In genomic region chr11:120326845-120327281, GRCh38 we compare ENCODE assay signal across 14 cellular contexts. TPM values are rescaled to one million over a fixed set of nuclear protein-coding genes. Genes with fewer than 3 reads are reported as not detected.
A peak's percentile ranks its signal among the peaks of the same experiment; 100 is the strongest.
DNase-seq lines count a peak whose midpoint lies in the region; ATAC-seq, FAIRE-seq and TF ChIP-seq lines count a peak whose summit lies in the region.
"Had no signal": no experiment of that assay in that cellular context is flagged by ENCODE, and none has a peak within 500 bp of the region (broad histone marks: within the 10 kb centered on the region; RNA-seq: fewer than 3 reads in every experiment).

No MANE protein-coding gene starts in this region.

- no peaks in the 10 kb centered on the region for H3K36me3 Mint-ChIP-seq in activated T-helper 17 cell treated with anti-CD3 and anti-CD28 coated beads, Interleukin-2, amount 50 U/mL, for 72 hours (ENCODE audit: low read depth)
- peaks cover 0 to 2% of the 10 kb centered on the region in 2 donors for H3K36me3 Mint-ChIP-seq in CD14-positive monocyte
- H3K36me3 Mint-ChIP-seq: CD4-positive, CD25-positive, alpha-beta regulatory T cell had no signal

- peaks cover 13% of the 10 kb centered on the region for H3K27me3 Mint-ChIP-seq in activated T-helper 17 cell treated with anti-CD3 and anti-CD28 coated beads, Interleukin-2, amount 50 U/mL, for 72 hours
- peaks cover 86 to 94% (median 92%) of the 10 kb centered on the region in 3 donors for H3K27me3 Mint-ChIP-seq in CD14-positive monocyte (ENCODE audit: low read depth in 3 of 3)

- BruUV-seq in HepG2 (replicated peaks; lab: Mats Ljungman, UMichigan): no TSS peak

- peaks cover 0 to 2% of the 10 kb centered on the region in 2 experiments; a peak in 2 of 5 replicates for H3K36me3 ChIP-seq in HepG2 (replicated peaks in 1 of 2; ENCODE audit: control insufficient read depth in 1 of 2, insufficient read depth in 2 of 2, low read length in 2 of 2)
- H3K36me3 ChIP-seq in right lobe of liver: no peaks in the 10 kb centered on the region

- no peak overlapping the region for H3K27ac Mint-ChIP-seq in activated T-helper 17 cell treated with anti-CD3 and anti-CD28 coated beads, Interleukin-2, amount 50 U/mL, for 72 hours
- H3K27ac Mint-ChIP-seq in CD14-positive monocyte: no peak overlapping the region
- H3K27ac Mint-ChIP-seq: CD4-positive, CD25-positive, alpha-beta regulatory T cell; H9 had no signal

- peaks cover 20% of the 10 kb centered on the region for H3K4me1 Mint-ChIP-seq in activated T-helper 17 cell treated with anti-CD3 and anti-CD28 coated beads, Interleukin-2, amount 50 U/mL, for 72 hours
- H3K4me1 Mint-ChIP-seq in CD14-positive monocyte: peaks cover 12% of the 10 kb centered on the region

- TF ChIP-seq RAD21 in HepG2 (CRISPR knock-in tag; IDR thresholded peaks at IDR 0.05): no peak

- H3K9me3 Mint-ChIP-seq in activated T-helper 17 cell treated with anti-CD3 and anti-CD28 coated beads, Interleukin-2, amount 50 U/mL, for 72 hours: no peaks in the 10 kb centered on the region
- peaks cover 0 to 8% (median 5%) of the 10 kb centered on the region in 7 donors for H3K9me3 Mint-ChIP-seq in CD14-positive monocyte
- H3K9me3 Mint-ChIP-seq: CD4-positive, CD25-positive, alpha-beta regulatory T cell; H9 had no signal

- no peak for TF ChIP-seq POLR2A in HepG2 (IDR thresholded peaks at IDR 0.05; ENCODE audit: insufficient read depth in 1 of 2, low read depth in 2 of 2, low read length in 2 of 2)
- TF ChIP-seq POLR2A in right lobe of liver (IDR thresholded peaks at IDR 0.05): no peak

- no peak for ATAC-seq in HepG2
- no peak for ATAC-seq in right lobe of liver
- ATAC-seq in activated T-helper 17 cell treated with anti-CD3 and anti-CD28 coated beads, Interleukin-2, amount 50 U/mL, for 72 hours (replicated peaks): no peak
- ATAC-seq: left lobe of liver; stimulated activated naive CD8-positive, alpha-beta T cell treated with anti-CD3 and anti-CD28 coated beads, Interleukin-15, Interleukin-2, amounts not matched to agents 100 U/mL and 50 U/mL, for 24 hours had no signal

- intact Hi-C loops in HepG2 (cut with micrococcal nuclease; ENCODE audit: unreplicated experiment) (no loop called here), right lobe of liver (cut with DNase I) (loop anchor here in 1 of 2 donors (10.0 kb wide), 1 partner anchor 628 kb away; no protein-coding TSS in a partner anchor), CD14-positive monocyte (cut with micrococcal nuclease) (no loop called here)

- POLR2A ChIA-PET in HepG2 (lab: Yijun Ruan, JAX): interaction anchor here (1.3 kb wide), 1 partner anchor 28 kb away, joined by 5 read pairs; no protein-coding TSS in a partner anchor

- H3K27me3 ChIP-seq in HepG2 (ENCODE audit: control insufficient read depth in 1 of 2, insufficient read depth in 2 of 2, low read length in 2 of 2) (peaks cover 0 to 22% of the 10 kb centered on the region in 2 experiments; a peak in 3 of 5 replicates), right lobe of liver (no peaks in the 10 kb centered on the region)

- H3K9ac ChIP-seq in HepG2 (ENCODE audit: insufficient read depth, low read depth, low read length): no peak overlapping the region

- CTCF ChIA-PET in HepG2 (lab: Yijun Ruan, JAX; ENCODE audit: low intra/inter-chr PET ratio, low total read pairs): no interaction called here

- H3K4me3 ChIP-seq in HepG2 (replicated peaks in 1 of 3; ENCODE audit: insufficient read depth in 1 of 3, low read depth in 2 of 3, low read length in 3 of 3) (no peak overlapping the region), right lobe of liver (no peak overlapping the region)

- no peaks in the 10 kb centered on the region for H4K20me1 ChIP-seq in HepG2 (ENCODE audit: insufficient read depth, low read length)

- H3K9me3 ChIP-seq in HepG2 (ENCODE audit: low read length): no peaks in the 10 kb centered on the region
- H3K9me3 ChIP-seq in right lobe of liver: no peaks in the 10 kb centered on the region

- in situ Hi-C loops in HepG2 (cut with HindIII; ENCODE audit: extremely low pct_ligation_motif_present, low pct_unique_long_range_greater_than_20kb): no loop called here

- FAIRE-seq in HepG2 (lab: Jason Lieb, UNC) (no peak), islet of Langerhans (lab: Jason Lieb, UNC) (peak; percentile 96)

- peak overlapping the region; percentile 73 for H3K4me3 Mint-ChIP-seq in activated T-helper 17 cell treated with anti-CD3 and anti-CD28 coated beads, Interleukin-2, amount 50 U/mL, for 72 hours
- H3K4me3 Mint-ChIP-seq in CD14-positive monocyte: peak overlapping the region in 1 of 2 donors; percentile 78

- peak overlapping the region; percentile 70; the same call in 1 of the 2 replicates for H3K4me2 ChIP-seq in HepG2 (ENCODE audit: low read depth, low read length)

- WGBS in HepG2 (ENCODE audit: low lambda C conversion rate): 73% methylated on average over 4 of the region's 4 CpGs
- 31% methylated on average over 4 of the region's 4 CpGs for WGBS in right lobe of liver (ENCODE audit: insufficient coverage, low coverage, low lambda C conversion rate, missing lambda C conversion rate)

- TF ChIP-seq CTCF in HepG2 (CRISPR knock-in tag; IDR thresholded peaks at IDR 0.05) (no peak), right lobe of liver (IDR thresholded peaks at IDR 0.05) (no peak), CD14-positive monocyte (IDR thresholded peaks at IDR 0.05) (no peak)

- H3K4me1 ChIP-seq in HepG2 (ENCODE audit: insufficient read depth, low read length): peaks cover 23% of the 10 kb centered on the region
- H3K4me1 ChIP-seq in right lobe of liver: peaks cover 0 to 3% (median 0%) of the 10 kb centered on the region in 4 donors

- DNase-seq in HepG2 (ENCODE audit: low spot score) (no peak), right lobe of liver (no peak), occipital lobe (lab: John Stamatoyannopoulos, UW) (no peak), CD14-positive monocyte (ENCODE audit: low spot score) (no peak), GM03348 (ENCODE audit: low spot score) (no peak), NCI-H1417 (lab: John Stamatoyannopoulos, UW) (no peak)
- DNase-seq: activated naive CD4-positive, alpha-beta T cell; CD4-positive, CD25-positive, alpha-beta regulatory T cell; H9; stimulated activated naive CD8-positive, alpha-beta T cell treated with anti-CD3 and anti-CD28 coated beads, Interleukin-15, Interleukin-2, amounts not matched to agents 100 U/mL and 50 U/mL, for 24 hours had no signal

- no peaks in the 10 kb centered on the region for H3K79me2 ChIP-seq in HepG2 (ENCODE audit: insufficient read depth, low read length)

- H2AFZ ChIP-seq in HepG2 (ENCODE audit: low read length): no peak overlapping the region

- no peak overlapping the region for H3K27ac ChIP-seq in HepG2 (ENCODE audit: extremely low read length, insufficient read depth, low read length)
- H3K27ac ChIP-seq in right lobe of liver: peak overlapping the region in 1 of 3 donors; percentile 2
- H3K27ac ChIP-seq: epithelial cell of prostate had no signal

- TF ChIP-seq EP300 in HepG2 (IDR thresholded peaks at IDR 0.05; ENCODE audit: low read depth in 2 of 2, low read length in 2 of 2): no peak
- no peak for TF ChIP-seq EP300 in HepG2 (CRISPR knock-in tag; IDR thresholded peaks at IDR 0.05; ENCODE audit: borderline replicate concordance)

RNA-seq across cellular contexts. Expression of gene TLCD5, which starts 1.8 kb away (rescaled TPM):
- total RNA-seq in HepG2 (2016; rRNA removed; fragmentation: Illumina TruSeq; extraction: Trizol): 4.1 and 6.1 TPM in 2 replicates
- total RNA-seq in HepG2 (2016; cell fraction: cytosol; rRNA removed; fragmentation: Illumina TruSeq; extraction: Trizol; ENCODE audit: low read depth): 9.6 and 10.5 TPM in 2 replicates
- 3.9 and 5.8 TPM in 2 replicates for total RNA-seq in HepG2 (2016; cell fraction: insoluble cytoplasmic fraction; rRNA removed; fragmentation: Illumina TruSeq; extraction: Trizol)
- 9.2 and 11.6 TPM in 2 replicates for total RNA-seq in HepG2 (2016; cell fraction: membrane; rRNA removed; fragmentation: Illumina TruSeq; extraction: Trizol)
- 5.6 and 5.9 TPM in 2 replicates for total RNA-seq in HepG2 (2016; cell fraction: nucleus; rRNA removed; fragmentation: Illumina TruSeq; extraction: Trizol)
- 7.2 and 7.6 TPM in 2 replicates for polyA plus RNA-seq in HepG2 (2011; rRNA removed)
- polyA plus RNA-seq in HepG2 (2011; cell fraction: cytosol; rRNA removed): 5.8 and 7.1 TPM in 2 replicates
- 10.9 and 15.5 TPM in 2 replicates for polyA plus RNA-seq in HepG2 (2011; cell fraction: nucleus; rRNA removed)
- polyA plus RNA-seq in HepG2 (2012): 3.8 and 5.5 TPM in 2 replicates
- 12.4 and 13.2 TPM in 2 replicates for polyA plus RNA-seq in HepG2 (2016; cell fraction: cytosol; fragmentation: Illumina TruSeq; extraction: Trizol; ENCODE audit: low read depth)
- 3.1 and 3.6 TPM in 2 replicates for polyA plus RNA-seq in HepG2 (2016; cell fraction: insoluble cytoplasmic fraction; fragmentation: Illumina TruSeq; extraction: Trizol; ENCODE audit: low read depth)
- polyA plus RNA-seq in HepG2 (2016; cell fraction: membrane; fragmentation: Illumina TruSeq; extraction: Trizol; ENCODE audit: low read depth): 8.8 and 10.0 TPM in 2 replicates
- 10.3 and 11.4 TPM in 2 replicates for polyA plus RNA-seq in HepG2 (2016; cell fraction: nucleus; fragmentation: Illumina TruSeq; extraction: Trizol; ENCODE audit: insufficient read depth, low read depth)
- polyA minus RNA-seq in HepG2 (2011; rRNA and poly(A)+ RNA removed; ENCODE audit: low replicate concordance): 9.7 and 11.0 TPM in 2 replicates
- 2.6 and 3.7 TPM in 2 replicates for polyA minus RNA-seq in HepG2 (2011; cell fraction: cytosol; rRNA and poly(A)+ RNA removed)
- 4.5 and 8.3 TPM in 2 replicates for polyA minus RNA-seq in HepG2 (2011; cell fraction: nucleus; rRNA and poly(A)+ RNA removed)
- 1 to 10 TPM in 1 of 6 experiments, under 1 TPM in 5; 0.07 to 1.3 (median 0.38) TPM for total RNA-seq in right lobe of liver
- 1 to 10 TPM in 1 of 2 donors, under 1 TPM in 1; 0.13 to 1.2 TPM for total RNA-seq in activated T-helper 17 cell treated with anti-CD3 and anti-CD28 coated beads, Interleukin-2, amount 50 U/mL, for 72 hours
- total RNA-seq in occipital lobe: 22.9 TPM
- not detected for polyA plus RNA-seq in CD14-positive monocyte

RNA-seq across cellular contexts. Expression of gene ARHGEF12, which starts 9.3 kb away (rescaled TPM):
- total RNA-seq in HepG2 (2016; rRNA removed; fragmentation: Illumina TruSeq; extraction: Trizol) (54.4 and 72.2 TPM in 2 replicates), right lobe of liver (100 to 1,000 TPM in 3 of 6 experiments, 10 to 100 TPM in 3; 75.1 to 113 (median 94.0) TPM), occipital lobe (235 TPM)
- 23.8 and 24.8 TPM in 2 replicates for total RNA-seq in HepG2 (2016; cell fraction: cytosol; rRNA removed; fragmentation: Illumina TruSeq; extraction: Trizol; ENCODE audit: low read depth)
- 51.9 and 66.9 TPM in 2 replicates for total RNA-seq in HepG2 (2016; cell fraction: insoluble cytoplasmic fraction; rRNA removed; fragmentation: Illumina TruSeq; extraction: Trizol)
- total RNA-seq in HepG2 (2016; cell fraction: membrane; rRNA removed; fragmentation: Illumina TruSeq; extraction: Trizol): 27.8 and 29.0 TPM in 2 replicates
- total RNA-seq in HepG2 (2016; cell fraction: nucleus; rRNA removed; fragmentation: Illumina TruSeq; extraction: Trizol): 65.7 and 68.9 TPM in 2 replicates
- polyA plus RNA-seq in HepG2 (2011; rRNA removed) (16.2 and 17.9 TPM in 2 replicates), CD14-positive monocyte (under 1 TPM; 0.25 to 0.27 TPM)
- polyA plus RNA-seq in HepG2 (2011; cell fraction: cytosol; rRNA removed): 10.1 and 15.9 TPM in 2 replicates
- 18.6 and 22.0 TPM in 2 replicates for polyA plus RNA-seq in HepG2 (2011; cell fraction: nucleus; rRNA removed)
- polyA plus RNA-seq in HepG2 (2012): 30.2 and 31.4 TPM in 2 replicates
- polyA plus RNA-seq in HepG2 (2016; cell fraction: cytosol; fragmentation: Illumina TruSeq; extraction: Trizol; ENCODE audit: low read depth): 0.95 and 1.2 TPM in 2 replicates
- 35.8 and 36.1 TPM in 2 replicates for polyA plus RNA-seq in HepG2 (2016; cell fraction: insoluble cytoplasmic fraction; fragmentation: Illumina TruSeq; extraction: Trizol; ENCODE audit: low read depth)
- 5.1 and 6.3 TPM in 2 replicates for polyA plus RNA-seq in HepG2 (2016; cell fraction: membrane; fragmentation: Illumina TruSeq; extraction: Trizol; ENCODE audit: low read depth)
- 31.1 and 33.7 TPM in 2 replicates for polyA plus RNA-seq in HepG2 (2016; cell fraction: nucleus; fragmentation: Illumina TruSeq; extraction: Trizol; ENCODE audit: insufficient read depth, low read depth)
- polyA minus RNA-seq in HepG2 (2011; rRNA and poly(A)+ RNA removed; ENCODE audit: low replicate concordance): 46.5 and 46.8 TPM in 2 replicates
- 52.1 and 66.1 TPM in 2 replicates for polyA minus RNA-seq in HepG2 (2011; cell fraction: cytosol; rRNA and poly(A)+ RNA removed)
- polyA minus RNA-seq in HepG2 (2011; cell fraction: nucleus; rRNA and poly(A)+ RNA removed): 151 and 164 TPM in 2 replicates
- 10 to 100 TPM; 12.9 to 21.5 TPM for total RNA-seq in activated T-helper 17 cell treated with anti-CD3 and anti-CD28 coated beads, Interleukin-2, amount 50 U/mL, for 72 hours
